31 cellular contexts compared by ENCODE assay signal in genomic region chr3:80113331-80113730, GRCh38.
"Had no signal": no experiment of that assay in that cellular context is flagged by ENCODE, and none has a peak within 500 bp of the region (broad histone marks: within the 10 kb centered on the region; RNA-seq: fewer than 3 reads in every experiment).

No MANE protein-coding gene starts in this region.

- H3K36me3 ChIP-seq: ascending aorta, cardiac muscle cell had no signal

- DNase-seq: activated B cell treated with CpG ODN at 0.5 μM for 24 hours; activated CD4-positive, alpha-beta memory T cell treated with anti-CD3 and anti-CD28 coated beads for 36 hours; activated CD4-positive, alpha-beta T cell treated with anti-CD3 and anti-CD28 coated beads for 4 hours; activated CD4-positive, alpha-beta T cell treated with anti-CD3 and anti-CD28 coated beads, Interleukin-2, amount 10 ng/mL, durations not matched to agents 24 days and 14 days; activated CD4-positive, alpha-beta T cell treated with anti-CD3 and anti-CD28 coated beads, Interleukin-2, amount 50 U/mL, for 1 hour; activated CD4-positive, alpha-beta T cell treated with anti-CD3 and anti-CD28 coated beads, Interleukin-2, amount 50 U/mL, for 4 hours; activated CD4-positive, CD25-positive, alpha-beta regulatory T cell treated with anti-CD3 and anti-CD28 coated beads, Interleukin-2, amount 50 U/mL, for 72 hours; activated CD8-positive, alpha-beta memory T cell treated with anti-CD3 and anti-CD28 coated beads, Interleukin-2, amount 50 U/mL, for 4 hours; activated CD8-positive, alpha-beta T cell treated with anti-CD3 and anti-CD28 coated beads for 36 hours; activated effector memory CD4-positive, alpha-beta T cell treated with anti-CD3 and anti-CD28 coated beads, Interleukin-2, amount 50 U/mL, for 16 hours; activated gamma-delta T cell treated with Interleukin-2 at 50 U/mL for 16 hours; activated naive CD4-positive, alpha-beta T cell; activated naive CD4-positive, alpha-beta T cell treated with anti-CD3 and anti-CD28 coated beads, Interleukin-2, amount 10 ng/mL, durations not matched to agents 7 days and 5 days; activated naive CD8-positive, alpha-beta T cell treated with anti-CD3 and anti-CD28 coated beads, Interleukin-2, amount 10 ng/mL, durations not matched to agents 7 days and 5 days; activated naive CD8-positive, alpha-beta T cell treated with anti-CD3 and anti-CD28 coated beads, Interleukin-2, amount 50 U/mL, for 24 hours; activated T-cell treated with anti-CD3 and anti-CD28 coated beads for 4 hours; activated T-cell treated with anti-CD3 and anti-CD28 coated beads, Interleukin-2, amount 50 U/mL, for 1 hour; activated T-cell treated with anti-CD3 and anti-CD28 coated beads, Interleukin-2, amount 50 U/mL, for 4 hours; activated T-cell treated with anti-CD3 and anti-CD28 coated beads, Interleukin-2, amount 50 U/mL, for 72 hours; amygdala; anterior cingulate cortex; caudate nucleus; cerebellar nuclear complex; T-helper 2 cell; T-helper 9 cell had no signal

- H3K9me3 ChIP-seq: ascending aorta had no signal

- H3K4me3 ChIP-seq: ascending aorta, cardiac muscle cell had no signal

- FAIRE-seq: bronchial epithelial cell, TTC549 had no signal

- H3K4me1 ChIP-seq: ascending aorta had no signal

- H3K27me3 ChIP-seq: ascending aorta, cardiac muscle cell had no signal

- H3K27ac ChIP-seq: ascending aorta, cardiac muscle cell, VCaP had no signal

- ATAC-seq: activated CD8-positive, alpha-beta T cell treated with anti-CD3 and anti-CD28 coated beads for 36 hours; activated naive CD8-positive, alpha-beta T cell treated with anti-CD3 and anti-CD28 coated beads, Interleukin-2, amount 50 U/mL, for 24 hours; activated T-cell treated with anti-CD3 and anti-CD28 coated beads, Interleukin-2, amount 50 U/mL, for 4 hours; activated T-cell treated with anti-CD3 and anti-CD28 coated beads, Interleukin-2, amount 50 U/mL, for 72 hours; activated T-helper 17 cell treated with anti-CD3 and anti-CD28 coated beads, Interleukin-2, amount 50 U/mL, for 72 hours had no signal
